25 cellular contexts compared by ENCODE assay signal in genomic region chr5:144436007-144436406, GRCh38.
A peak's percentile ranks its signal among the peaks of the same experiment; 100 is the strongest.
DNase-seq lines count a peak whose midpoint lies in the region; ATAC-seq and TF ChIP-seq lines count a peak whose summit lies in the region.
"Had no signal": no experiment of that assay in that cellular context is flagged by ENCODE, and none has a peak within 500 bp of the region (broad histone marks: within the 10 kb centered on the region; RNA-seq: fewer than 3 reads in every experiment).

No MANE protein-coding gene starts in this region.

- peaks cover 18% of the 10 kb centered on the region for H3K4me1 Mint-ChIP-seq in nephron progenitor cell
- no peaks in the 10 kb centered on the region for H3K4me1 Mint-ChIP-seq in naive thymus-derived CD8-positive, alpha-beta T cell
- H3K4me1 Mint-ChIP-seq: activated naive CD4-positive, alpha-beta T cell treated with anti-CD3 and anti-CD28 coated beads, Interleukin-2, amount 50 U/mL, for 24 hours; central memory CD8-positive, alpha-beta T cell; naive thymus-derived CD4-positive, alpha-beta T cell had no signal

- H3K9me3 Mint-ChIP-seq in nephron progenitor cell, result peaks cover 3% of the 10 kb centered on the region
- H3K9me3 Mint-ChIP-seq in naive thymus-derived CD8-positive, alpha-beta T cell, result peaks cover 0 to 22% (median 12%) of the 10 kb centered on the region in 9 donors

- POLR2A ChIA-PET in naive thymus-derived CD8-positive, alpha-beta T cell (lab: Charles Lee), result no interaction called here

- no peaks in the 10 kb centered on the region for H3K36me3 Mint-ChIP-seq in nephron progenitor cell (ENCODE audit: low read depth)
- no peaks in the 10 kb centered on the region for H3K36me3 Mint-ChIP-seq in naive thymus-derived CD8-positive, alpha-beta T cell
- H3K36me3 Mint-ChIP-seq: activated naive CD4-positive, alpha-beta T cell treated with anti-CD3 and anti-CD28 coated beads, Interleukin-2, amount 50 U/mL, for 24 hours; CD8-positive, alpha-beta T cell; naive thymus-derived CD4-positive, alpha-beta T cell had no signal

- TF ChIP-seq CTCF in nephron progenitor cell (IDR thresholded peaks at IDR 0.05), result no peak

- H3K27me3 Mint-ChIP-seq in nephron progenitor cell (ENCODE audit: low read depth, poor library complexity), result peaks cover 8% of the 10 kb centered on the region
- no peaks in the 10 kb centered on the region for H3K27me3 Mint-ChIP-seq in naive thymus-derived CD8-positive, alpha-beta T cell
- H3K27me3 Mint-ChIP-seq: activated naive CD4-positive, alpha-beta T cell treated with anti-CD3 and anti-CD28 coated beads, Interleukin-2, amount 50 U/mL, for 24 hours; central memory CD8-positive, alpha-beta T cell; naive thymus-derived CD4-positive, alpha-beta T cell had no signal

- ATAC-seq in GM21423 (IDR thresholded peaks at IDR 0.05; ENCODE audit: unreplicated experiment), result no peak
- ATAC-seq in naive thymus-derived CD8-positive, alpha-beta T cell, result no peak
- no peak for ATAC-seq in GM21367 (IDR thresholded peaks at IDR 0.05; ENCODE audit: unreplicated experiment)
- ATAC-seq: CD8-positive, alpha-beta T cell; left colon; naive thymus-derived CD4-positive, alpha-beta T cell; sciatic nerve had no signal

- H3K4me3 Mint-ChIP-seq in nephron progenitor cell, result no peak overlapping the region
- H3K4me3 Mint-ChIP-seq in naive thymus-derived CD8-positive, alpha-beta T cell, result no peak overlapping the region
- H3K4me3 Mint-ChIP-seq: activated naive CD4-positive, alpha-beta T cell treated with anti-CD3 and anti-CD28 coated beads, Interleukin-2, amount 50 U/mL, for 24 hours; activated T-helper 1 cell treated with anti-CD3 and anti-CD28 coated beads, Interleukin-12 subunit alpha, Interleukin-12 subunit beta, Interleukin-2, Interleukin-4 antibody, amounts not matched to agents 30 ng/mL and 10 ng/mL and 1 ng/mL, durations not matched to agents 14 hours and 24 hours and 36 hours; CD8-positive, alpha-beta T cell; central memory CD8-positive, alpha-beta T cell; naive thymus-derived CD4-positive, alpha-beta T cell had no signal

- H3K27ac Mint-ChIP-seq in nephron progenitor cell, result peak overlapping the region; percentile 11
- no peak overlapping the region for H3K27ac Mint-ChIP-seq in naive thymus-derived CD8-positive, alpha-beta T cell
- H3K27ac Mint-ChIP-seq: activated naive CD4-positive, alpha-beta T cell treated with anti-CD3 and anti-CD28 coated beads, Interleukin-2, amount 50 U/mL, for 24 hours; activated T-helper 1 cell treated with anti-CD3 and anti-CD28 coated beads, Interleukin-12 subunit alpha, Interleukin-12 subunit beta, Interleukin-2, Interleukin-4 antibody, amounts not matched to agents 30 ng/mL and 10 ng/mL and 1 ng/mL, durations not matched to agents 14 hours and 24 hours and 36 hours; CD8-positive, alpha-beta T cell; naive thymus-derived CD4-positive, alpha-beta T cell had no signal

- DNase-seq in NCI-H1092 (lab: John Stamatoyannopoulos, UW) (peak; percentile 7), NCI-H2081 (lab: John Stamatoyannopoulos, UW) (peak; percentile 70 to 92), NCI-H446 treated with DMSO at 0.1 percent for 48 hours (lab: John Stamatoyannopoulos, UW) (peak; percentile 84), nephron progenitor cell (no peak), activated gamma-delta T cell (lab: John Stamatoyannopoulos, UW) (no peak)
- DNase-seq in naive thymus-derived CD8-positive, alpha-beta T cell, result no peak
- DNase-seq: activated CD4-positive, alpha-beta T cell treated with anti-CD3 and anti-CD28 coated beads for 48 hours; aorta; CD8-positive, alpha-beta T cell; dorsolateral prefrontal cortex; GM23248; Kasumi-1; left colon; naive thymus-derived CD4-positive, alpha-beta T cell; NCI-H1048; ovary; SJCRH30; stimulated activated CD4-positive, alpha-beta T cell treated with anti-CD3 and anti-CD28 coated beads, Interleukin-15, amount 100 ng/mL, for 24 hours; trophoblast cell had no signal

Comparison
In these comparisons a context has a peak if more than half of its experiments do, and no peak if none do; other contexts are left out.
1. DNase-seq: peak in NCI-H1092 (single experiment), NCI-H2081 (2 of 2) and NCI-H446 treated with DMSO at 0.1 percent for 48 hours (single experiment); none in nephron progenitor cell (single experiment), naive thymus-derived CD8-positive, alpha-beta T cell (0 of 10) and activated gamma-delta T cell (single experiment).